ENCODE assay signal across 11 cellular contexts in genomic region chr1:235945775-235946565, GRCh38.
DNase-seq lines count a peak whose midpoint lies in the region; ATAC-seq, FAIRE-seq and TF ChIP-seq lines count a peak whose summit lies in the region.
"Had no signal": no experiment of that assay in that cellular context is flagged by ENCODE, and none has a peak within 500 bp of the region (broad histone marks: within the 10 kb centered on the region; RNA-seq: fewer than 3 reads in every experiment).

No MANE protein-coding gene starts in this region.

- no peak overlapping the region for H3K4me2 ChIP-seq in OCI-LY7 (ENCODE audit: low read length)

- intact Hi-C loops in lower lobe of right lung (cut with DNase I): no loop called here
- intact Hi-C loops in OCI-LY7 (cut with micrococcal nuclease; ENCODE audit: unreplicated experiment): loop anchor here (5.0 kb wide), 1 partner anchor 79 kb away; the partner anchor contains the start of gene LYST
- intact Hi-C loops in activated T-helper 2 cell treated with anti-CD3 and anti-CD28 coated beads, Interferon-gamma antibody, Interleukin-2, Interleukin-4, amounts not matched to agents 10 μg/mL and 5 μg/mL and 100 μg/mL, durations not matched to agents 14 hours and 24 hours and 36 hours (cut with micrococcal nuclease): no loop called here

- no peak overlapping the region for H3K27ac Mint-ChIP-seq in activated T-helper 2 cell treated with anti-CD3 and anti-CD28 coated beads, Interferon-gamma antibody, Interleukin-2, Interleukin-4, amounts not matched to agents 10 μg/mL and 5 μg/mL and 100 μg/mL, durations not matched to agents 14 hours and 24 hours and 36 hours

- in situ Hi-C loops in KBM-7 (cut with MboI; ENCODE audit: low pct_unique_long_range_greater_than_20kb, low sequenced_read_pairs): no loop called here

- H3K79me2 ChIP-seq in OCI-LY7 (ENCODE audit: insufficient read depth, low read depth, low read length): no peaks in the 10 kb centered on the region

- H3K9me2 ChIP-seq in OCI-LY7 (ENCODE audit: insufficient read depth, low read length): no peaks in the 10 kb centered on the region

- no peaks in the 10 kb centered on the region for H3K36me3 ChIP-seq in lower lobe of right lung
- no peaks in the 10 kb centered on the region for H3K36me3 ChIP-seq in OCI-LY7 (ENCODE audit: insufficient read depth, low read length)
- H3K36me3 ChIP-seq: thoracic aorta had no signal

- FAIRE-seq in GM12891 (lab: Jason Lieb, UNC): no peak

- CTCF ChIA-PET in OCI-LY7 (lab: Charles Lee; ENCODE audit: unreplicated experiment): interaction anchor here (0.7 kb wide), 1 partner anchor 14 kb away, joined by 3 read pairs; no protein-coding TSS in a partner anchor

- no peak for TF ChIP-seq POLR2A in GM12891 (IDR thresholded peaks at IDR 0.05; ENCODE audit: low read depth, low read length)

- H3K27me3 Mint-ChIP-seq in activated T-helper 2 cell treated with anti-CD3 and anti-CD28 coated beads, Interferon-gamma antibody, Interleukin-2, Interleukin-4, amounts not matched to agents 10 μg/mL and 5 μg/mL and 100 μg/mL, durations not matched to agents 14 hours and 24 hours and 36 hours (ENCODE audit: low read depth): no peaks in the 10 kb centered on the region

- no peaks in the 10 kb centered on the region for H4K20me1 ChIP-seq in OCI-LY7 (ENCODE audit: insufficient read depth, low read length)

- peak; percentile 88 for ATAC-seq in GM21529 (IDR thresholded peaks at IDR 0.05; ENCODE audit: unreplicated experiment)
- peak; percentile 65 to 86 for ATAC-seq in lower lobe of right lung

- H3K9me3 ChIP-seq in lower lobe of right lung (no peaks in the 10 kb centered on the region), OCI-LY7 (ENCODE audit: low read length) (no peaks in the 10 kb centered on the region)
- H3K9me3 ChIP-seq: thoracic aorta had no signal

- POLR2A ChIA-PET in OCI-LY7 (lab: Charles Lee): interaction anchor here (0.5 to 0.7 kb wide), 3 partner anchors 16 to 1390 kb away, joined by 3 to 5 read pairs (median 3); no protein-coding TSS in a partner anchor

- DNase-seq in GM12891 (ENCODE audit: insufficient read length, low spot score) (no peak), MV-4-11 (lab: John Stamatoyannopoulos, UW) (peak; percentile 94), lower lobe of right lung (peak; percentile 88), NCI-H2029 (lab: John Stamatoyannopoulos, UW) (no peak), KBM-7 (no peak), OCI-LY7 (ENCODE audit: low spot score) (no peak)
- DNase-seq in activated T-helper 2 cell treated with anti-CD3 and anti-CD28 coated beads, Interferon-gamma antibody, Interleukin-2, Interleukin-4, amounts not matched to agents 10 μg/mL and 5 μg/mL and 100 μg/mL, durations not matched to agents 14 hours and 24 hours and 36 hours (ENCODE audit: low spot score): no peak
- DNase-seq: activated effector memory CD4-positive, alpha-beta T cell treated with Interleukin-2 at 50 U/mL for 16 hours; COR-L47 had no signal

- no peak overlapping the region for H3K4me3 Mint-ChIP-seq in activated T-helper 2 cell treated with anti-CD3 and anti-CD28 coated beads, Interferon-gamma antibody, Interleukin-2, Interleukin-4, amounts not matched to agents 10 μg/mL and 5 μg/mL and 100 μg/mL, durations not matched to agents 14 hours and 24 hours and 36 hours (ENCODE audit: low read depth)

- peaks cover 16% of the 10 kb centered on the region for H3K4me1 Mint-ChIP-seq in activated T-helper 2 cell treated with anti-CD3 and anti-CD28 coated beads, Interferon-gamma antibody, Interleukin-2, Interleukin-4, amounts not matched to agents 10 μg/mL and 5 μg/mL and 100 μg/mL, durations not matched to agents 14 hours and 24 hours and 36 hours (ENCODE audit: low read depth)

- TF ChIP-seq CTCF in lower lobe of right lung (IDR thresholded peaks at IDR 0.05) (no peak), OCI-LY7 (conservative IDR thresholded peaks at IDR 0.05; ENCODE audit: low read length) (no peak)

- H3K27me3 ChIP-seq in lower lobe of right lung (ENCODE audit: low read depth): no peaks in the 10 kb centered on the region

- H3K36me3 Mint-ChIP-seq in activated T-helper 2 cell treated with anti-CD3 and anti-CD28 coated beads, Interferon-gamma antibody, Interleukin-2, Interleukin-4, amounts not matched to agents 10 μg/mL and 5 μg/mL and 100 μg/mL, durations not matched to agents 14 hours and 24 hours and 36 hours (ENCODE audit: low read depth): no peaks in the 10 kb centered on the region

- H3K4me1 ChIP-seq in lower lobe of right lung (peaks cover 33% of the 10 kb centered on the region), OCI-LY7 (ENCODE audit: insufficient read depth, low read length, poor library complexity, severe bottlenecking) (no peaks in the 10 kb centered on the region)

- no peaks in the 10 kb centered on the region for H3K9me3 Mint-ChIP-seq in activated T-helper 2 cell treated with anti-CD3 and anti-CD28 coated beads, Interferon-gamma antibody, Interleukin-2, Interleukin-4, amounts not matched to agents 10 μg/mL and 5 μg/mL and 100 μg/mL, durations not matched to agents 14 hours and 24 hours and 36 hours

- no TSS peak for BruUV-seq in OCI-LY7 (replicated peaks; lab: Mats Ljungman, UMichigan)

- H3K4me3 ChIP-seq in lower lobe of right lung: no peak overlapping the region
- H3K4me3 ChIP-seq in OCI-LY7 (ENCODE audit: low read depth, low read length, poor library complexity, severe bottlenecking): no peak overlapping the region
- H3K4me3 ChIP-seq: thoracic aorta had no signal

- H2AFZ ChIP-seq in OCI-LY7 (ENCODE audit: low read length): no peak overlapping the region

- H3K27ac ChIP-seq in lower lobe of right lung (peak overlapping the region; percentile 56), OCI-LY7 (ENCODE audit: low read depth, low read length, poor library complexity, severe bottlenecking) (no peak overlapping the region)
- H3K27ac ChIP-seq: thoracic aorta had no signal

TF ChIP-seq in GM12891, 5 proteins besides CTCF, POLR2A, EP300 and RAD21:
- TF ChIP-seq TAF1 (IDR thresholded peaks at IDR 0.05; ENCODE audit: low read depth, low read length): no peak
- TF ChIP-seq POLR2AphosphoS5 (IDR thresholded peaks at IDR 0.05; ENCODE audit: low read depth, low read length): no peak
- TF ChIP-seq POU2F2 (IDR thresholded peaks at IDR 0.05; ENCODE audit: low read depth, low read length): 0 out of 2 replicates have a peak, but pooled peaks have one; percentile 34

Comparison
In these comparisons a context has a peak if more than half of its experiments do, and no peak if none do; other contexts are left out.
1. DNase-seq: peak in MV-4-11 (single experiment) and lower lobe of right lung (single experiment); none in GM12891 (single experiment), NCI-H2029 (single experiment), KBM-7 (single experiment), OCI-LY7 (single experiment) and activated T-helper 2 cell treated with anti-CD3 and anti-CD28 coated beads, Interferon-gamma antibody, Interleukin-2, Interleukin-4, amounts not matched to agents 10 μg/mL and 5 μg/mL and 100 μg/mL, durations not matched to agents 14 hours and 24 hours and 36 hours (single experiment).